Comparison of ENCODE assay signal across 1 cellular context in genomic region chr19:43731346-43731745, GRCh38.
TF ChIP-seq lines count a peak whose summit lies in the region.

No MANE protein-coding gene starts in this region.

TF ChIP-seq in HepG2, 621 proteins besides CTCF, POLR2A, EP300 and RAD21:
- TF ChIP-seq TRIM24 (CRISPR knock-in tag; IDR thresholded peaks at IDR 0.05) = no peak
- TF ChIP-seq AGO2 (optimal IDR thresholded peaks at IDR 0.05; ENCODE audit: low read depth, low read length) = peak; percentile 45
- TF ChIP-seq TRAFD1 (CRISPR knock-in tag; IDR thresholded peaks at IDR 0.05; ENCODE audit: borderline replicate concordance) = no peak
